1 cellular context compared by ENCODE assay signal in genomic region chr11:60970369-60970774, GRCh38.
TF ChIP-seq lines count a peak whose summit lies in the region.

No MANE protein-coding gene starts in this region.

TF ChIP-seq in GM23338, 12 proteins besides CTCF, POLR2A, EP300 and RAD21:
- TF ChIP-seq ZNF114 (CRISPR knock-in tag; IDR thresholded peaks at IDR 0.05) (no peak), REST (IDR thresholded peaks at IDR 0.05; ENCODE audit: unreplicated experiment) (no peak), CREB1 (CRISPR knock-in tag; IDR thresholded peaks at IDR 0.05; ENCODE audit: low read depth) (no peak), POLR2AphosphoS5 (IDR thresholded peaks at IDR 0.05; ENCODE audit: low read depth) (no peak), EZH2phosphoT487 (IDR thresholded peaks at IDR 0.05; ENCODE audit: unreplicated experiment) (no peak), JUNB (IDR thresholded peaks at IDR 0.05; ENCODE audit: unreplicated experiment) (no peak), ZNF462 (CRISPR knock-in tag; IDR thresholded peaks at IDR 0.05) (no peak), ZNF331 (CRISPR knock-in tag; IDR thresholded peaks at IDR 0.05; ENCODE audit: low read depth) (no peak), ETS1 (IDR thresholded peaks at IDR 0.05) (no peak), EZH2 (IDR thresholded peaks at IDR 0.05; ENCODE audit: low read depth, unreplicated experiment) (no peak), NANOG (IDR thresholded peaks at IDR 0.05; ENCODE audit: borderline replicate concordance) (no peak), STAT1 (IDR thresholded peaks at IDR 0.05; ENCODE audit: unreplicated experiment) (no peak)
